ENCODE assay signal across 8 cellular contexts in genomic region chr16:28667480-28667879, GRCh38. TPM values are rescaled to one million over a fixed set of nuclear protein-coding genes. Genes with fewer than 3 reads are reported as not detected.
DNase-seq lines count a peak whose midpoint lies in the region; ATAC-seq and TF ChIP-seq lines count a peak whose summit lies in the region.
"Not testable (repeated sequence)": the region's sequence is repeated elsewhere in the genome, so short reads cannot be mapped to it uniquely, and the experiment has no call there.
"Had no signal": no experiment of that assay in that cellular context is flagged by ENCODE, and none has a peak within 500 bp of the region (broad histone marks: within the 10 kb centered on the region; RNA-seq: fewer than 3 reads in every experiment).

No MANE protein-coding gene starts in this region.

- not testable (repeated sequence) for H3K9ac ChIP-seq in DND-41 (ENCODE audit: low read depth, low read length)

- TF ChIP-seq CTCF in DND-41 (IDR thresholded peaks at IDR 0.05; ENCODE audit: borderline replicate concordance, extremely low read depth, low read length, poor library complexity, severe bottlenecking); left lung (IDR thresholded peaks at IDR 0.05); upper lobe of right lung (IDR thresholded peaks at IDR 0.05): not testable (repeated sequence)

- not testable (repeated sequence) for H3K36me3 ChIP-seq in DND-41 (ENCODE audit: insufficient read depth, low read length); left lung; naive thymus-derived CD4-positive, alpha-beta T cell (ENCODE audit: control insufficient read depth in 2 of 3, insufficient read depth in 3 of 3, low read length in 3 of 3); upper lobe of right lung

- not testable (repeated sequence) for H3K27ac ChIP-seq in DND-41 (ENCODE audit: low read length); left lung; naive thymus-derived CD4-positive, alpha-beta T cell (ENCODE audit: low read depth, low read length); upper lobe of right lung

- not testable (repeated sequence) for H3K36me3 Mint-ChIP-seq in naive thymus-derived CD4-positive, alpha-beta T cell

- H3K9me3 Mint-ChIP-seq in naive thymus-derived CD4-positive, alpha-beta T cell = not testable (repeated sequence)

- CTCF ChIA-PET in naive thymus-derived CD4-positive, alpha-beta T cell (lab: Charles Lee) = not testable (repeated sequence)

- not testable (repeated sequence) for H3K4me1 Mint-ChIP-seq in naive thymus-derived CD4-positive, alpha-beta T cell

- not testable (repeated sequence) for H3K9me3 ChIP-seq in DND-41 (ENCODE audit: insufficient read depth, low read length, severe bottlenecking); left lung; naive thymus-derived CD4-positive, alpha-beta T cell (ENCODE audit: control insufficient read depth in 2 of 3, low read length in 3 of 3); upper lobe of right lung

- not testable (repeated sequence) for H3K27ac Mint-ChIP-seq in naive thymus-derived CD4-positive, alpha-beta T cell

- H3K4me3 ChIP-seq in DND-41 (ENCODE audit: low read depth in 1 of 2, low read length in 2 of 2); left lung; naive thymus-derived CD4-positive, alpha-beta T cell (ENCODE audit: low read length); upper lobe of right lung: not testable (repeated sequence)

- intact Hi-C loops in left lung (cut with DNase I); naive thymus-derived CD4-positive, alpha-beta T cell (cut with micrococcal nuclease); upper lobe of right lung (cut with DNase I): not testable (repeated sequence)

- not testable (repeated sequence) for H3K79me2 ChIP-seq in DND-41 (ENCODE audit: insufficient read depth, low read length)

- H3K4me1 ChIP-seq in DND-41 (ENCODE audit: insufficient read depth, low read length); left lung; naive thymus-derived CD4-positive, alpha-beta T cell (ENCODE audit: control insufficient read depth in 2 of 2, insufficient read depth in 2 of 2, low read length in 2 of 2); upper lobe of right lung: not testable (repeated sequence)

- POLR2A ChIA-PET in naive thymus-derived CD4-positive, alpha-beta T cell (lab: Charles Lee) = not testable (repeated sequence)

- H3K27me3 Mint-ChIP-seq in naive thymus-derived CD4-positive, alpha-beta T cell = not testable (repeated sequence)

- H3K4me2 ChIP-seq in DND-41 (ENCODE audit: insufficient read depth, low read length) = not testable (repeated sequence)

- H3K27me3 ChIP-seq in DND-41 (ENCODE audit: insufficient read depth, low read length, poor library complexity); left lung; naive thymus-derived CD4-positive, alpha-beta T cell (ENCODE audit: control insufficient read depth in 2 of 2, insufficient read depth in 2 of 2, low read length in 2 of 2); upper lobe of right lung: not testable (repeated sequence)

- not testable (repeated sequence) for DNase-seq in DND-41; left lung; naive thymus-derived CD4-positive, alpha-beta T cell; upper lobe of right lung

- ATAC-seq in DND-41 (ENCODE audit: insufficient read depth, low read depth) = peak; percentile 73
- peak; percentile 43 to 44 for ATAC-seq in activated CD4-positive, CD25-positive, alpha-beta regulatory T cell treated with anti-CD3 and anti-CD28 coated beads, Interleukin-2, amount 50 U/mL, for 24 hours
- peak; percentile 24 for ATAC-seq in left lung
- ATAC-seq in naive thymus-derived CD4-positive, alpha-beta T cell = peak; percentile 46
- ATAC-seq in upper lobe of right lung = peak; percentile 36

- not testable (repeated sequence) for H3K4me3 Mint-ChIP-seq in naive thymus-derived CD4-positive, alpha-beta T cell

- H4K20me1 ChIP-seq in DND-41 (ENCODE audit: insufficient read depth, low read length) = not testable (repeated sequence)

- H2AFZ ChIP-seq in DND-41 (ENCODE audit: low read depth, low read length) = not testable (repeated sequence)

RNA-seq across cellular contexts. Expression of gene NPIPB8, which starts 29.6 kb away (rescaled TPM):
- total RNA-seq in left lung (under 1 TPM; 0.16 to 0.38 TPM), upper lobe of right lung (2.8 TPM)
- total RNA-seq in naive thymus-derived CD4-positive, alpha-beta T cell = 1 to 10 TPM in 2 of 5 experiments, under 1 TPM in 2, not detected in 1; 0.88 to 3.0 (median 1.4) TPM
- polyA plus RNA-seq in naive thymus-derived CD4-positive, alpha-beta T cell = not detected
- total RNA-seq: A673; CD4-positive, alpha-beta memory T cell had no signal
- polyA plus RNA-seq: BJ; CD4-positive, alpha-beta memory T cell had no signal

RNA-seq across cellular contexts. Expression of gene EIF3C, which starts 43.8 kb away (rescaled TPM):
- total RNA-seq in left lung (100 to 1,000 TPM; 354 to 395 TPM), upper lobe of right lung (507 TPM)
- total RNA-seq in naive thymus-derived CD4-positive, alpha-beta T cell = 100 to 1,000 TPM; 269 to 736 (median 377) TPM
- 100 to 1,000 TPM; 158 to 380 TPM for polyA plus RNA-seq in naive thymus-derived CD4-positive, alpha-beta T cell

RNA-seq across cellular contexts. Expression of gene SULT1A1, which starts 57.6 kb away (rescaled TPM):
- total RNA-seq in left lung = 10 to 100 TPM; 38.6 to 68.6 TPM
- total RNA-seq in naive thymus-derived CD4-positive, alpha-beta T cell = 10 to 100 TPM in 4 of 5 experiments, 1 to 10 TPM in 1; 9.2 to 70.8 (median 19.6) TPM
- polyA plus RNA-seq in naive thymus-derived CD4-positive, alpha-beta T cell = 10 to 100 TPM in 1 of 2 donors, 1 to 10 TPM in 1; 9.4 to 10.5 TPM
- total RNA-seq in upper lobe of right lung = 55.4 TPM
